ENCODE assay signal across 8 cellular contexts in genomic region chr22:50146440-50147228, GRCh38. TPM values are rescaled to one million over a fixed set of nuclear protein-coding genes. Genes with fewer than 3 reads are reported as not detected.
DNase-seq lines count a peak whose midpoint lies in the region; ATAC-seq and TF ChIP-seq lines count a peak whose summit lies in the region.

No MANE protein-coding gene starts in this region.

- H3K36me3 ChIP-seq in adipocyte (ENCODE audit: control insufficient read depth, insufficient read depth, low read length, severe bottlenecking), result no peaks in the 10 kb centered on the region
- H3K36me3 ChIP-seq in gastrocnemius medialis, result no peaks in the 10 kb centered on the region

- TF ChIP-seq POLR2A in gastrocnemius medialis (IDR thresholded peaks at IDR 0.05), result no peak

- H3K4me1 ChIP-seq in adipocyte (ENCODE audit: control insufficient read depth, insufficient read depth, low read length) (no peaks in the 10 kb centered on the region), right cardiac atrium (ENCODE audit: control insufficient read depth, insufficient read depth, low read length) (no peaks in the 10 kb centered on the region), gastrocnemius medialis (no peaks in the 10 kb centered on the region)

- H3K27ac ChIP-seq in right cardiac atrium (ENCODE audit: low read length) (no peak overlapping the region), gastrocnemius medialis (no peak overlapping the region)

- TF ChIP-seq CTCF in AG09309 (IDR thresholded peaks at IDR 0.05; ENCODE audit: control insufficient read depth, insufficient read depth, low read depth, low read length, missing control alignments), result peak; percentile 97
- peak; percentile 20 to 53 (median 45) for TF ChIP-seq CTCF in gastrocnemius medialis (IDR thresholded peaks at IDR 0.05 in 4 of 5, conservative IDR thresholded peaks at IDR 0.05 in 1 of 5)

- intact Hi-C loops in right cardiac atrium (cut with DNase I), result loop anchor here in 3 of 4 donors (5.0 kb wide), 2 partner anchors 61 to 66 kb away; no protein-coding TSS in a partner anchor
- intact Hi-C loops in gastrocnemius medialis (cut with DNase I; ENCODE audit: low total_unique reads), result loop anchor here (5.0 kb wide), 1 partner anchor 61 kb away; no protein-coding TSS in a partner anchor

- H3K9ac ChIP-seq in adipocyte (ENCODE audit: low read length), result no peak overlapping the region

- H3K4me3 ChIP-seq in AG09309 (ENCODE audit: control insufficient read depth, low read depth, low read length), result no peak overlapping the region
- no peak overlapping the region for H3K4me3 ChIP-seq in adipocyte (ENCODE audit: low read length)
- no peak overlapping the region for H3K4me3 ChIP-seq in right cardiac atrium (ENCODE audit: low read length)
- no peak overlapping the region for H3K4me3 ChIP-seq in gastrocnemius medialis

- peak; percentile 24 for DNase-seq in AG09309 (ENCODE audit: low read depth)
- peak; percentile 68 for DNase-seq in LHCN-M2 (ENCODE audit: low read depth)
- peak; percentile 65 for DNase-seq in adipocyte (ENCODE audit: low read depth)
- peak; percentile 65 to 88 (median 84) for DNase-seq in right cardiac atrium
- peak in 1 of 2 donors; percentile 23 for DNase-seq in gastrocnemius medialis
- no peak for DNase-seq in activated CD4-positive, alpha-beta T cell treated with anti-CD3 and anti-CD28 coated beads, Interleukin-2, amount 50 U/mL, for 1 hour
- no peak for DNase-seq in NCI-H748 treated with DMSO at 0.1 percent for 48 hours (lab: John Stamatoyannopoulos, UW)

- H3K27me3 ChIP-seq in adipocyte (replicated peaks; ENCODE audit: control insufficient read depth, insufficient read depth, low read length) (peaks cover 32% of the 10 kb centered on the region), right cardiac atrium (ENCODE audit: control insufficient read depth, insufficient read depth) (no peaks in the 10 kb centered on the region), gastrocnemius medialis (peaks cover 4 to 20% (median 12%) of the 10 kb centered on the region in 3 donors)

- ATAC-seq in right cardiac atrium (peak; percentile 62 to 72), gastrocnemius medialis (peak in 1 of 2 donors; percentile 49), GM18858 (IDR thresholded peaks at IDR 0.05; ENCODE audit: unreplicated experiment) (no peak)

- H3K9me3 ChIP-seq in adipocyte (ENCODE audit: control insufficient read depth, low read length), result no peaks in the 10 kb centered on the region
- no peaks in the 10 kb centered on the region for H3K9me3 ChIP-seq in right cardiac atrium (ENCODE audit: control insufficient read depth, low read length)
- no peaks in the 10 kb centered on the region for H3K9me3 ChIP-seq in gastrocnemius medialis

- 31% methylated on average over 26 of the region's 26 CpGs for WGBS in right cardiac atrium

- in situ Hi-C loops in gastrocnemius medialis (cut with MboI; ENCODE audit: low sequenced_read_pairs in 4 of 4), result no loop called here

RNA-seq across cellular contexts. Expression of gene PANX2, which starts 23.9 kb away (rescaled TPM):
- total RNA-seq in LHCN-M2 (2014; rRNA removed) (0.17 TPM in 1 of 2 replicates, not detected in the other), right cardiac atrium (1 to 10 TPM in 2 of 4 donors, under 1 TPM in 2; 0.43 to 2.1 (median 1.3) TPM), gastrocnemius medialis (under 1 TPM in 2 of 4 donors, not detected in 2; 0.40 to 0.83 TPM)
- polyA plus RNA-seq in LHCN-M2 (2012), result 1.4 TPM
- 0.68 TPM for polyA plus RNA-seq in right cardiac atrium

RNA-seq across cellular contexts. Expression of gene TRABD, which starts 39.1 kb away (rescaled TPM):
- total RNA-seq in LHCN-M2 (2014; rRNA removed), result 26.3 and 31.5 TPM in 2 replicates
- 16.2 TPM for polyA plus RNA-seq in LHCN-M2 (2012)
- 10 to 100 TPM; 16.7 to 23.2 (median 20.7) TPM for total RNA-seq in right cardiac atrium
- polyA plus RNA-seq in right cardiac atrium, result 25.5 TPM
- total RNA-seq in gastrocnemius medialis, result 10 to 100 TPM; 21.4 to 30.3 (median 24.5) TPM

RNA-seq across cellular contexts. Expression of gene SELENOO, which starts 54.2 kb away (rescaled TPM):
- 27.2 and 36.7 TPM in 2 replicates for total RNA-seq in LHCN-M2 (2014; rRNA removed)
- 15.2 TPM for polyA plus RNA-seq in LHCN-M2 (2012)
- 10 to 100 TPM; 14.6 to 16.3 (median 15.3) TPM for total RNA-seq in right cardiac atrium
- polyA plus RNA-seq in right cardiac atrium, result 17.1 TPM
- 10 to 100 TPM; 26.4 to 54.9 (median 34.0) TPM for total RNA-seq in gastrocnemius medialis

RNA-seq across cellular contexts. Expression of gene MOV10L1, which starts 56.8 kb away (rescaled TPM):
- 0.23 and 0.32 TPM in 2 replicates for total RNA-seq in LHCN-M2 (2014; rRNA removed)
- 0.23 TPM for polyA plus RNA-seq in LHCN-M2 (2012)
- total RNA-seq in right cardiac atrium, result under 1 TPM; 0.29 to 0.62 (median 0.53) TPM
- polyA plus RNA-seq in right cardiac atrium, result 0.63 TPM
- under 1 TPM in 1 of 4 donors, not detected in 3; 0.25 TPM for total RNA-seq in gastrocnemius medialis

Comparison
In these comparisons a context has a peak if more than half of its experiments do, and no peak if none do; other contexts are left out.
1. DNase-seq: peak in AG09309 (single experiment), LHCN-M2 (single experiment), adipocyte (single experiment) and right cardiac atrium (3 of 3); none in activated CD4-positive, alpha-beta T cell treated with anti-CD3 and anti-CD28 coated beads, Interleukin-2, amount 50 U/mL, for 1 hour (single experiment) and NCI-H748 treated with DMSO at 0.1 percent for 48 hours (single experiment).